8 cellular contexts compared by ENCODE assay signal in the genomic region with DNA sequence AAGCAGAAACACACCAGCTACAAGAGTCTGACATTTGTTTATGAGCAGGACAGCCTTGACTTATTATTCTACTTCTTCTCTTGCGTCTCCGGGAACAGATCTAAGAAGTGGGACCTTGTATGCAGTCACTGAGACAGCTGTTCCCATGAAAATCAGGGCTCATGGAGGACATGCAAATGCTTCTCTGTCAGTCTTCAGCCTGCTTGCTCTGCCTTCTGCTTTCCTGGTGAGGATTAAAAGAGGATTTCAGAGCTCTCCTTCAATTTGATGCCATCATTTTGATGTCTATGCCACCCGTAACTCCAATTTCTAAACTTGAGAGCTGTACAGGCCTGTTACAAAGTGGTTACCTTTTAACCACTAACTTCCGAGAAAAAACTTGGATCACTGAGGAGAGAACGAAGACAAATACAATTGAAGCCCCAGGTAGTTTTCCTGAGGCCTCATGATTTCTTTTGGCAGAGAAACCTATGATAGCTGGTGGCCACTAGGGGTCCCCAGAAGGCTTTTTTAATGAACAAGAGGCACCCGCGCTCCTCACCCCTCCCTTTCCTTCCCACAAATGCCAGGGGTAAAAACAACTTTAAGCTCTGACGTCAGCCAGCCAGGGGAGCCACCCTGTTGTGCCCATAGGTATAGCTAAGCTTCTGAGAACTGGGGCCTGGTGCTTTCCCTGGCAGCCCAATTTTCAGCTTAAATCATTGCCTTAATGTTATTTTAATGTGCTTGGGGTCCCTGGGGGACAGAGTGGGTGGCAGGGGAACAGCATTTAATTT.
A peak's percentile ranks its signal among the peaks of the same experiment; 100 is the strongest.
DNase-seq lines count a peak whose midpoint lies in the region; ATAC-seq and TF ChIP-seq lines count a peak whose summit lies in the region.

No MANE protein-coding gene starts in this region.

- intact Hi-C loops in ascending aorta (cut with DNase I) (loop anchor here (2.0 to 10.0 kb wide), 4 partner anchors 328 to 1082 kb away; partner anchors contain the start of gene ADH4), gastrocnemius medialis (cut with DNase I; ENCODE audit: low total_unique reads) (loop anchor here (1.0 to 10.0 kb wide), 7 partner anchors 98 to 1637 kb away; partner anchors contain the start of gene PPP3CA)

- peak overlapping the region; percentile 63 for H3K4me3 Mint-ChIP-seq in T-helper 2 cell treated with Interferon-gamma antibody and Interleukin-4, amounts not matched to agents 5 μg/mL and 100 μg/mL, for 36 hours

- peak overlapping the region; percentile 28 for H2AFZ ChIP-seq in hepatocyte

- H3K36me3 Mint-ChIP-seq in T-helper 2 cell treated with Interferon-gamma antibody and Interleukin-4, amounts not matched to agents 5 μg/mL and 100 μg/mL, for 36 hours (ENCODE audit: low read depth): peaks cover 2% of the 10 kb centered on the region

- H3K36me3 ChIP-seq in ascending aorta (no peaks in the 10 kb centered on the region), hepatocyte (replicated peaks; ENCODE audit: insufficient read depth, low read depth) (no peaks in the 10 kb centered on the region), gastrocnemius medialis (no peaks in the 10 kb centered on the region)

- ATAC-seq in GM18508 (IDR thresholded peaks at IDR 0.05; ENCODE audit: insufficient read depth, unreplicated experiment) (peak; percentile 81), HG02970 (IDR thresholded peaks at IDR 0.05; ENCODE audit: low FRiP score, unreplicated experiment) (peak; percentile 79), gastrocnemius medialis (peak; percentile 86 to 94)

- peaks cover 27% of the 10 kb centered on the region for H3K4me1 Mint-ChIP-seq in T-helper 2 cell treated with Interferon-gamma antibody and Interleukin-4, amounts not matched to agents 5 μg/mL and 100 μg/mL, for 36 hours (ENCODE audit: low read depth)

- peaks cover 4% of the 10 kb centered on the region for H3K27me3 Mint-ChIP-seq in T-helper 2 cell treated with Interferon-gamma antibody and Interleukin-4, amounts not matched to agents 5 μg/mL and 100 μg/mL, for 36 hours (ENCODE audit: low read depth)

- TF ChIP-seq CTCF in ascending aorta (IDR thresholded peaks at IDR 0.05): peak; percentile 45 to 88 (median 84)
- peak; percentile 92 for TF ChIP-seq CTCF in hepatocyte (IDR thresholded peaks at IDR 0.05; ENCODE audit: poor library complexity)
- peak; percentile 77 to 84 (median 82) for TF ChIP-seq CTCF in gastrocnemius medialis (IDR thresholded peaks at IDR 0.05 in 4 of 5, conservative IDR thresholded peaks at IDR 0.05 in 1 of 5)

- peak; percentile 76 for DNase-seq in NCI-H1694 (lab: John Stamatoyannopoulos, UW)
- DNase-seq in T-helper 2 cell treated with Interferon-gamma antibody and Interleukin-4, amounts not matched to agents 5 μg/mL and 100 μg/mL, for 36 hours (ENCODE audit: low spot score): peak; percentile 85
- peak; percentile 62 to 94 for DNase-seq in ascending aorta (ENCODE audit: low spot score in 2 of 2)
- DNase-seq in hepatocyte (ENCODE audit: low spot score): peak; percentile 94
- peak; percentile 78 to 87 for DNase-seq in gastrocnemius medialis
- no peak for DNase-seq in mesenteric fat pad (ENCODE audit: low spot score)

- in situ Hi-C loops in gastrocnemius medialis (cut with MboI; ENCODE audit: low sequenced_read_pairs in 4 of 4): loop anchor here in 2 of 4 donors (10.0 kb wide), 2 partner anchors 312 to 322 kb away; no protein-coding TSS in a partner anchor

- H3K27me3 ChIP-seq in ascending aorta (no peaks in the 10 kb centered on the region), hepatocyte (no peaks in the 10 kb centered on the region), gastrocnemius medialis (no peaks in the 10 kb centered on the region)

- no peaks in the 10 kb centered on the region for H4K20me1 ChIP-seq in hepatocyte (ENCODE audit: insufficient read depth, poor library complexity, severe bottlenecking)

- H3K27ac ChIP-seq in ascending aorta (peak overlapping the region; percentile 37 to 64), hepatocyte (no peak overlapping the region), gastrocnemius medialis (peak overlapping the region; percentile 71 to 78 (median 74))

- no peak overlapping the region for H3K4me2 ChIP-seq in hepatocyte

- peaks cover 0 to 9% of the 10 kb centered on the region in 2 donors for H3K4me1 ChIP-seq in ascending aorta
- no peaks in the 10 kb centered on the region for H3K4me1 ChIP-seq in hepatocyte (ENCODE audit: insufficient read depth)
- H3K4me1 ChIP-seq in gastrocnemius medialis: peaks cover 26 to 34% of the 10 kb centered on the region in 2 donors

- 28% methylated on average over 8 of the region's 8 CpGs for WGBS in hepatocyte (ENCODE audit: low lambda C conversion rate, missing lambda C conversion rate)

- H3K9me3 ChIP-seq in ascending aorta (no peaks in the 10 kb centered on the region), hepatocyte (ENCODE audit: low read depth) (no peaks in the 10 kb centered on the region), gastrocnemius medialis (no peaks in the 10 kb centered on the region)

- no peaks in the 10 kb centered on the region for H3K9me3 Mint-ChIP-seq in T-helper 2 cell treated with Interferon-gamma antibody and Interleukin-4, amounts not matched to agents 5 μg/mL and 100 μg/mL, for 36 hours

- no peak for TF ChIP-seq POLR2A in gastrocnemius medialis (IDR thresholded peaks at IDR 0.05)

- no peaks in the 10 kb centered on the region for H3K79me2 ChIP-seq in hepatocyte

- H3K4me3 ChIP-seq in ascending aorta: no peak overlapping the region
- no peak overlapping the region for H3K4me3 ChIP-seq in hepatocyte
- no peak overlapping the region for H3K4me3 ChIP-seq in gastrocnemius medialis

- no peaks in the 10 kb centered on the region for H3K9me2 ChIP-seq in hepatocyte (replicated peaks; ENCODE audit: insufficient read depth)

- H3K27ac Mint-ChIP-seq in T-helper 2 cell treated with Interferon-gamma antibody and Interleukin-4, amounts not matched to agents 5 μg/mL and 100 μg/mL, for 36 hours: peak overlapping the region; percentile 81
